2 cellular contexts compared by ENCODE assay signal in the genomic region with DNA sequence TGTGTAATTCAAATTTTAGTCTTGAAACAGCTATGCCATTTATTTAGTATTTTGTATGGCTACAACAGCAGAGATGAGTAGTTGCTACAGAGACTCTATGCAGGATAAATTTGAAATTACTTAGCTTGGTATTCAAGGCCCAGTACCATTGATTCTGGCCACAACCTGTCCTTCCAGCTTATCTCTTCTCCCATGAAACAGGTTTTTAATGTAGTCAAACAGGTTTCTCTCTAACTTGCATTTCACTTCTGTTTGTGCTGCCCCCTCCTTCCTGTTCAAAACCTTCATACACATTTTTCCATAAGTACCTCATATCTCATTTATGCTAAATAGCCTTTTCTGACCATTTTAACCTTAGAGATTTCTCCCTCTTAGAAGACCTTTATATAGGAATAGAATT.
TF ChIP-seq lines count a peak whose summit lies in the region.

No MANE protein-coding gene starts in this region.

TF ChIP-seq in HepG2, 621 proteins besides CTCF, POLR2A, EP300 and RAD21 (continued from another document):
- TF ChIP-seq, protein P1, sequence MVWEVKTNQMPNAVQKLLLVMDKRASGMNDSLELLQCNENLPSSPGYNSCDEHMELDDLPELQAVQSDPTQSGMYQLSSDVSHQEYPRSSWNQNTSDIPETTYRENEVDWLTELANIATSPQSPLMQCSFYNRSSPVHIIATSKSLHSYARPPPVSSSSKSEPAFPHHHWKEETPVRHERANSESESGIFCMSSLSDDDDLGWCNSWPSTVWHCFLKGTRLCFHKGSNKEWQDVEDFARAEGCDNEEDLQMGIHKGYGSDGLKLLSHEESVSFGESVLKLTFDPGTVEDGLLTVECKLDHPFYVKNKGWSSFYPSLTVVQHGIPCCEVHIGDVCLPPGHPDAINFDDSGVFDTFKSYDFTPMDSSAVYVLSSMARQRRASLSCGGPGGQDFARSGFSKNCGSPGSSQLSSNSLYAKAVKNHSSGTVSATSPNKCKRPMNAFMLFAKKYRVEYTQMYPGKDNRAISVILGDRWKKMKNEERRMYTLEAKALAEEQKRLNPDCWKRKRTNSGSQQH (CRISPR knock-in tag; IDR thresholded peaks at IDR 0.05; ENCODE audit: low read depth): no peak
- TF ChIP-seq POLR2G (IDR thresholded peaks at IDR 0.05; ENCODE audit: low read depth, low read length) (no peak), HHEX (CRISPR knock-in tag; IDR thresholded peaks at IDR 0.05) (no peak), CCAR2 (optimal IDR thresholded peaks at IDR 0.05; ENCODE audit: low read depth, low read length) (no peak), ESRRA (CRISPR knock-in tag; IDR thresholded peaks at IDR 0.05; ENCODE audit: low read depth) (no peak), ZNF567 (CRISPR knock-in tag; IDR thresholded peaks at IDR 0.05; ENCODE audit: borderline replicate concordance) (no peak), ZKSCAN8 (CRISPR knock-in tag; IDR thresholded peaks at IDR 0.05; ENCODE audit: borderline replicate concordance) (no peak)
- TF ChIP-seq, protein P2, sequence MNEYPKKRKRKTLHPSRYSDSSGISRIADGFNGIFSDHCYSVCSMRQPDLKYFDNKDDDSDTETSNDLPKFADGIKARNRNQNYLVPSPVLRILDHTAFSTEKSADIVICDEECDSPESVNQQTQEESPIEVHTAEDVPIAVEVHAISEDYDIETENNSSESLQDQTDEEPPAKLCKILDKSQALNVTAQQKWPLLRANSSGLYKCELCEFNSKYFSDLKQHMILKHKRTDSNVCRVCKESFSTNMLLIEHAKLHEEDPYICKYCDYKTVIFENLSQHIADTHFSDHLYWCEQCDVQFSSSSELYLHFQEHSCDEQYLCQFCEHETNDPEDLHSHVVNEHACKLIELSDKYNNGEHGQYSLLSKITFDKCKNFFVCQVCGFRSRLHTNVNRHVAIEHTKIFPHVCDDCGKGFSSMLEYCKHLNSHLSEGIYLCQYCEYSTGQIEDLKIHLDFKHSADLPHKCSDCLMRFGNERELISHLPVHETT (CRISPR knock-in tag; conservative IDR thresholded peaks at IDR 0.05): no peak

TF ChIP-seq in WTC11, 78 proteins besides CTCF, POLR2A, EP300 and RAD21 (continued from another document):
- TF ChIP-seq ESRRA (CRISPR knock-in tag; IDR thresholded peaks at IDR 0.05; ENCODE audit: borderline replicate concordance): no peak
- TF ChIP-seq, protein P3, sequence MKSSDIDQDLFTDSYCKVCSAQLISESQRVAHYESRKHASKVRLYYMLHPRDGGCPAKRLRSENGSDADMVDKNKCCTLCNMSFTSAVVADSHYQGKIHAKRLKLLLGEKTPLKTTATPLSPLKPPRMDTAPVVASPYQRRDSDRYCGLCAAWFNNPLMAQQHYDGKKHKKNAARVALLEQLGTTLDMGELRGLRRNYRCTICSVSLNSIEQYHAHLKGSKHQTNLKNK (CRISPR knock-in tag; IDR thresholded peaks at IDR 0.05): no peak
- no peak for TF ChIP-seq ZNF263 (CRISPR knock-in tag; IDR thresholded peaks at IDR 0.05; ENCODE audit: low read depth)
- no peak for TF ChIP-seq IRF2 (CRISPR knock-in tag; IDR thresholded peaks at IDR 0.05; ENCODE audit: borderline replicate concordance, low read depth)
- no peak for TF ChIP-seq ZNF138 (CRISPR knock-in tag; conservative IDR thresholded peaks at IDR 0.05)
- no peak for TF ChIP-seq ZNF317 (CRISPR knock-in tag; IDR thresholded peaks at IDR 0.05; ENCODE audit: borderline replicate concordance, low read depth)
- TF ChIP-seq, protein P4, sequence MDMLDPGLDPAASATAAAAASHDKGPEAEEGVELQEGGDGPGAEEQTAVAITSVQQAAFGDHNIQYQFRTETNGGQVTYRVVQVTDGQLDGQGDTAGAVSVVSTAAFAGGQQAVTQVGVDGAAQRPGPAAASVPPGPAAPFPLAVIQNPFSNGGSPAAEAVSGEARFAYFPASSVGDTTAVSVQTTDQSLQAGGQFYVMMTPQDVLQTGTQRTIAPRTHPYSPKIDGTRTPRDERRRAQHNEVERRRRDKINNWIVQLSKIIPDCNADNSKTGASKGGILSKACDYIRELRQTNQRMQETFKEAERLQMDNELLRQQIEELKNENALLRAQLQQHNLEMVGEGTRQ (CRISPR knock-in tag; IDR thresholded peaks at IDR 0.05): no peak
